In genomic region chr7:101410743-101411476, GRCh38 we compare ENCODE assay signal across 8 cellular contexts. TPM values are rescaled to one million over a fixed set of nuclear protein-coding genes. Genes with fewer than 3 reads are reported as not detected.
DNase-seq lines count a peak whose midpoint lies in the region; ATAC-seq, FAIRE-seq and TF ChIP-seq lines count a peak whose summit lies in the region.

No MANE protein-coding gene starts in this region.

- no peaks in the 10 kb centered on the region for H3K9me3 ChIP-seq in adrenal gland (replicated peaks in 1 of 3)
- no peaks in the 10 kb centered on the region for H3K9me3 ChIP-seq in ovary

- H3K27ac Mint-ChIP-seq in immature natural killer cell: no peak overlapping the region

- H3K4me1 ChIP-seq in adrenal gland (replicated peaks in 1 of 2): peaks cover 0 to 5% of the 10 kb centered on the region in 2 donors
- no peaks in the 10 kb centered on the region for H3K4me1 ChIP-seq in ovary (ENCODE audit: insufficient read depth)

- peak overlapping the region in 2 of 5 donors; percentile 21 to 37 for H3K4me3 Mint-ChIP-seq in immature natural killer cell

- H3K27ac ChIP-seq in adrenal gland (peak overlapping the region in 4 of 5 donors; percentile 15 to 82 (median 50)), ovary (no peak overlapping the region)

- H3K9me3 Mint-ChIP-seq in immature natural killer cell: peaks cover 0 to 8% (median 5%) of the 10 kb centered on the region in 6 donors

- no peaks in the 10 kb centered on the region for H3K36me3 ChIP-seq in adrenal gland (replicated peaks in 1 of 2)
- H3K36me3 ChIP-seq in ovary: no peaks in the 10 kb centered on the region

- DNase-seq in GM12891 (ENCODE audit: insufficient read length, low spot score): peak; percentile 54
- DNase-seq in RPMI8226: peak; percentile 51
- peak; percentile 36 to 72 (median 50) for DNase-seq in adrenal gland
- peak; percentile 38 to 43 (median 40) for DNase-seq in immature natural killer cell
- DNase-seq in stimulated activated CD8-positive, alpha-beta memory T cell treated with anti-CD3 and anti-CD28 coated beads, Interleukin-4, amount 100 ng/mL, for 24 hours (ENCODE audit: low read depth): peak; percentile 19
- DNase-seq in ovary: no peak

- peaks cover 9 to 16% of the 10 kb centered on the region in 2 donors for H3K4me1 Mint-ChIP-seq in immature natural killer cell

- ATAC-seq in HG03045 (IDR thresholded peaks at IDR 0.05; ENCODE audit: unreplicated experiment): no peak
- ATAC-seq in HG03469 (IDR thresholded peaks at IDR 0.05; ENCODE audit: unreplicated experiment): no peak

- H3K27me3 Mint-ChIP-seq in immature natural killer cell (ENCODE audit: low read depth in 3 of 3): peaks cover 0 to 5% (median 4%) of the 10 kb centered on the region in 3 donors

- no peak for TF ChIP-seq POLR2A in GM12891 (IDR thresholded peaks at IDR 0.05; ENCODE audit: low read depth, low read length)
- TF ChIP-seq POLR2A in adrenal gland (IDR thresholded peaks at IDR 0.05): no peak
- TF ChIP-seq POLR2A in ovary (IDR thresholded peaks at IDR 0.05): no peak

- no peaks in the 10 kb centered on the region for H3K27me3 ChIP-seq in adrenal gland
- H3K27me3 ChIP-seq in ovary: no peaks in the 10 kb centered on the region

- no peak for TF ChIP-seq EP300 in ovary (IDR thresholded peaks at IDR 0.05)

- peaks cover 0 to 4% (median 0%) of the 10 kb centered on the region in 3 donors for H3K36me3 Mint-ChIP-seq in immature natural killer cell

- FAIRE-seq in GM12891 (lab: Jason Lieb, UNC): peak; percentile 58

- 26 to 32% (median 27%) methylated on average over 10 to 14 of the region's 14 CpGs for WGBS in adrenal gland, 4 donors
- 17 to 20% (median 19%) methylated on average over 14 of the region's 14 CpGs for WGBS in ovary, 3 donors

- H3K4me3 ChIP-seq in adrenal gland (no peak overlapping the region), ovary (no peak overlapping the region)

- TF ChIP-seq CTCF in adrenal gland (IDR thresholded peaks at IDR 0.05) (peak; percentile 77 to 91 (median 85)), ovary (IDR thresholded peaks at IDR 0.05) (no peak)

- intact Hi-C loops in adrenal gland (cut with DNase I): no loop called here
- intact Hi-C loops in ovary (cut with DNase I): no loop called here

TF ChIP-seq in GM12891, 5 proteins besides CTCF, POLR2A, EP300 and RAD21:
- TF ChIP-seq PAX5 (IDR thresholded peaks at IDR 0.05; ENCODE audit: insufficient read depth, low read length, severe bottlenecking) (no peak), POLR2AphosphoS5 (IDR thresholded peaks at IDR 0.05; ENCODE audit: low read depth, low read length) (no peak), POU2F2 (IDR thresholded peaks at IDR 0.05; ENCODE audit: low read depth, low read length) (no peak), SPI1 (IDR thresholded peaks at IDR 0.05; ENCODE audit: low read depth, low read length) (no peak), TAF1 (IDR thresholded peaks at IDR 0.05; ENCODE audit: low read depth, low read length) (no peak)

RNA-seq across cellular contexts. Expression of gene COL26A1, which starts 48.2 kb away (rescaled TPM):
- not detected for polyA plus RNA-seq in GM12891 (2012; ENCODE audit: low read depth, missing spikeins)
- total RNA-seq in adrenal gland: 10 to 100 TPM in 2 of 8 donors, 1 to 10 TPM in 6; 1.8 to 18.8 (median 5.8) TPM
- polyA plus RNA-seq in adrenal gland: 10 to 100 TPM in 1 of 3 donors, 1 to 10 TPM in 1, under 1 TPM in 1; 0.64 to 15.0 (median 3.4) TPM
- polyA plus RNA-seq in immature natural killer cell: not detected
- total RNA-seq in ovary: 1 to 10 TPM in 2 of 7 donors, under 1 TPM in 5; 0.28 to 2.3 (median 0.42) TPM
- polyA plus RNA-seq in ovary: under 1 TPM; 0.17 to 0.38 TPM

Comparison
In these comparisons a context has a peak if more than half of its experiments do, and no peak if none do; other contexts are left out.
1. DNase-seq: peak in GM12891 (single experiment), RPMI8226 (single experiment), adrenal gland (7 of 7), immature natural killer cell (3 of 3) and stimulated activated CD8-positive, alpha-beta memory T cell treated with anti-CD3 and anti-CD28 coated beads, Interleukin-4, amount 100 ng/mL, for 24 hours (single experiment); none in ovary (0 of 5).
2. H3K27ac ChIP-seq: peak in adrenal gland (4 of 5); none in ovary (0 of 2).
3. CTCF ChIP-seq: peak in adrenal gland (6 of 6); none in ovary (0 of 3).